Comparison of ENCODE assay signal across 11 cellular contexts in the genomic region with DNA sequence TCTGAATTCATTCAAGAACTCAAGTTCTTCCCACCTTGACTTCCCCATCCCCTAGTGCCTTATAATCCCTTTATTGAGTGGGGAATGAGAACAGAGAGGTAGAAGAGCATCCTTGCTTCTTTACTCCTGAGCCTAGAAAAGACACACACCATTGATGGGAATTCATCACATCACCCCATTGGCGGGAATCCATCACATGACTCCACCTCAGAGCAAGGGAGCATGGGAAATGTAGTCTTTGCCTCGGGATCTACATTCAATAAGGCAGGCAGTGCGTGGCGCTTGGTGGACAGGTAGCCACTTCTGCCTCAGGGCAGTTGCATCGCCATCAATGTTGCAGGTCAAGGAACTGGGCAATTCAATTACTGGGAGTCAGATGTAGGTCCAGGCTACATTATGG. TPM values are rescaled to one million over a fixed set of nuclear protein-coding genes. Genes with fewer than 3 reads are reported as not detected.
DNase-seq lines count a peak whose midpoint lies in the region; ATAC-seq and TF ChIP-seq lines count a peak whose summit lies in the region.
"Had no signal": no experiment of that assay in that cellular context is flagged by ENCODE, and none has a peak within 500 bp of the region (broad histone marks: within the 10 kb centered on the region; RNA-seq: fewer than 3 reads in every experiment).

No MANE protein-coding gene starts in this region.

- ATAC-seq in HG02885 (IDR thresholded peaks at IDR 0.05; ENCODE audit: poor library complexity, unreplicated experiment) (peak; percentile 59), WTC11 (peak; percentile 79), HG03565 (IDR thresholded peaks at IDR 0.05; ENCODE audit: unreplicated experiment) (no peak)
- ATAC-seq: activated CD4-positive, CD25-positive, alpha-beta regulatory T cell treated with anti-CD3 and anti-CD28 coated beads, Interleukin-2, amount 50 U/mL, for 24 hours; activated T-helper 17 cell treated with anti-CD3 and anti-CD28 coated beads, Interleukin-2, amount 50 U/mL, for 72 hours; effector memory CD8-positive, alpha-beta T cell had no signal

- POLR2A ChIA-PET in WTC11 (lab: Charles Lee) = no interaction called here

- peaks cover 7% of the 10 kb centered on the region for H3K27me3 Mint-ChIP-seq in WTC11 (ENCODE audit: low read depth)
- H3K27me3 Mint-ChIP-seq in nephron progenitor cell (ENCODE audit: low read depth, poor library complexity) = no peaks in the 10 kb centered on the region
- H3K27me3 Mint-ChIP-seq in mesothelial cell of epicardium (ENCODE audit: low read depth) = no peaks in the 10 kb centered on the region
- H3K27me3 Mint-ChIP-seq: activated T-helper 17 cell treated with anti-CD3 and anti-CD28 coated beads, Interleukin-2, amount 50 U/mL, for 72 hours; effector memory CD8-positive, alpha-beta T cell had no signal

- peaks cover 11% of the 10 kb centered on the region for H3K4me1 Mint-ChIP-seq in WTC11
- H3K4me1 Mint-ChIP-seq in nephron progenitor cell = peaks cover 19% of the 10 kb centered on the region
- peaks cover 14% of the 10 kb centered on the region for H3K4me1 Mint-ChIP-seq in mesothelial cell of epicardium
- H3K4me1 Mint-ChIP-seq: activated T-helper 17 cell treated with anti-CD3 and anti-CD28 coated beads, Interleukin-2, amount 50 U/mL, for 72 hours had no signal

- no peak overlapping the region for H3K27ac Mint-ChIP-seq in WTC11
- H3K27ac Mint-ChIP-seq in nephron progenitor cell = no peak overlapping the region
- no peak overlapping the region for H3K27ac Mint-ChIP-seq in mesothelial cell of epicardium
- H3K27ac Mint-ChIP-seq: activated T-helper 17 cell treated with anti-CD3 and anti-CD28 coated beads, Interleukin-2, amount 50 U/mL, for 72 hours; effector memory CD8-positive, alpha-beta T cell had no signal

- CTCF ChIA-PET in WTC11 (lab: Charles Lee) = no interaction called here

- DNase-seq in NCI-H82 (lab: John Stamatoyannopoulos, UW) (peak; percentile 53), NCI-H82 treated with DMSO at 0.1 percent for 48 hours (lab: John Stamatoyannopoulos, UW; ENCODE audit: unreplicated experiment) (no peak), WTC11 (ENCODE audit: low spot score) (peak; percentile 29), nephron progenitor cell (peak; percentile 12), mesothelial cell of epicardium (ENCODE audit: low spot score in 2 of 2, unreplicated experiment in 2 of 2) (no peak), NCI-H2196 (lab: John Stamatoyannopoulos, UW; ENCODE audit: unreplicated experiment) (no peak)
- DNase-seq: effector memory CD8-positive, alpha-beta T cell had no signal

- TF ChIP-seq CTCF in WTC11 (IDR thresholded peaks at IDR 0.05) (no peak), nephron progenitor cell (IDR thresholded peaks at IDR 0.05) (no peak), mesothelial cell of epicardium (IDR thresholded peaks at IDR 0.05; ENCODE audit: unreplicated experiment) (no peak)

- H3K9me3 Mint-ChIP-seq in WTC11 (0 out of 2 replicates have a peak, but pooled peaks cover 4% of the 10 kb centered on the region), nephron progenitor cell (peaks cover 4% of the 10 kb centered on the region), mesothelial cell of epicardium (peaks cover 7% of the 10 kb centered on the region)
- H3K9me3 Mint-ChIP-seq: activated T-helper 17 cell treated with anti-CD3 and anti-CD28 coated beads, Interleukin-2, amount 50 U/mL, for 72 hours; effector memory CD8-positive, alpha-beta T cell had no signal

- H3K4me3 Mint-ChIP-seq in WTC11 (no peak overlapping the region), nephron progenitor cell (no peak overlapping the region), mesothelial cell of epicardium (no peak overlapping the region)
- H3K4me3 Mint-ChIP-seq: activated T-helper 17 cell treated with anti-CD3 and anti-CD28 coated beads, Interleukin-2, amount 50 U/mL, for 72 hours; effector memory CD8-positive, alpha-beta T cell had no signal

- no peaks in the 10 kb centered on the region for H3K36me3 Mint-ChIP-seq in WTC11
- H3K36me3 Mint-ChIP-seq in nephron progenitor cell (ENCODE audit: low read depth) = no peaks in the 10 kb centered on the region
- H3K36me3 Mint-ChIP-seq in mesothelial cell of epicardium = no peaks in the 10 kb centered on the region

TF ChIP-seq in WTC11, 78 proteins besides CTCF, POLR2A, EP300 and RAD21:
- no peak for TF ChIP-seq FOXJ3 (CRISPR knock-in tag; IDR thresholded peaks at IDR 0.05; ENCODE audit: borderline replicate concordance)
- peak; percentile 39; the same call in 1 of the 2 replicates for TF ChIP-seq NFYB (CRISPR knock-in tag; conservative IDR thresholded peaks at IDR 0.05; ENCODE audit: low read depth)
- TF ChIP-seq IRF2 (CRISPR knock-in tag; IDR thresholded peaks at IDR 0.05; ENCODE audit: borderline replicate concordance, low read depth) = no peak
- TF ChIP-seq, protein P1, sequence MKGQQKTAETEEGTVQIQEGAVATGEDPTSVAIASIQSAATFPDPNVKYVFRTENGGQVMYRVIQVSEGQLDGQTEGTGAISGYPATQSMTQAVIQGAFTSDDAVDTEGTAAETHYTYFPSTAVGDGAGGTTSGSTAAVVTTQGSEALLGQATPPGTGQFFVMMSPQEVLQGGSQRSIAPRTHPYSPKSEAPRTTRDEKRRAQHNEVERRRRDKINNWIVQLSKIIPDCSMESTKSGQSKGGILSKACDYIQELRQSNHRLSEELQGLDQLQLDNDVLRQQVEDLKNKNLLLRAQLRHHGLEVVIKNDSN (CRISPR knock-in tag; IDR thresholded peaks at IDR 0.05) = peak; percentile 93
- TF ChIP-seq OVOL2 (CRISPR knock-in tag; IDR thresholded peaks at IDR 0.05; ENCODE audit: borderline replicate concordance) = no peak
- TF ChIP-seq, protein P2, sequence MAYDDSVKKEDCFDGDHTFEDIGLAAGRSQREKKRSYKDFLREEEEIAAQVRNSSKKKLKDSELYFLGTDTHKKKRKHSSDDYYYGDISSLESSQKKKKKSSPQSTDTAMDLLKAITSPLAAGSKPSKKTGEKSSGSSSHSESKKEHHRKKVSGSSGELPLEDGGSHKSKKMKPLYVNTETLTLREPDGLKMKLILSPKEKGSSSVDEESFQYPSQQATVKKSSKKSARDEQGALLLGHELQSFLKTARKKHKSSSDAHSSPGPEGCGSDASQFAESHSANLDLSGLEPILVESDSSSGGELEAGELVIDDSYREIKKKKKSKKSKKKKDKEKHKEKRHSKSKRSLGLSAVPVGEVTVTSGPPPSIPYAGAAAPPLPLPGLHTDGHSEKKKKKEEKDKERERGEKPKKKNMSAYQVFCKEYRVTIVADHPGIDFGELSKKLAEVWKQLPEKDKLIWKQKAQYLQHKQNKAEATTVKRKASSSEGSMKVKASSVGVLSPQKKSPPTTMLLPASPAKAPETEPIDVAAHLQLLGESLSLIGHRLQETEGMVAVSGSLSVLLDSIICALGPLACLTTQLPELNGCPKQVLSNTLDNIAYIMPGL (CRISPR knock-in tag; IDR thresholded peaks at IDR 0.05) = no peak
- TF ChIP-seq, protein P3, sequence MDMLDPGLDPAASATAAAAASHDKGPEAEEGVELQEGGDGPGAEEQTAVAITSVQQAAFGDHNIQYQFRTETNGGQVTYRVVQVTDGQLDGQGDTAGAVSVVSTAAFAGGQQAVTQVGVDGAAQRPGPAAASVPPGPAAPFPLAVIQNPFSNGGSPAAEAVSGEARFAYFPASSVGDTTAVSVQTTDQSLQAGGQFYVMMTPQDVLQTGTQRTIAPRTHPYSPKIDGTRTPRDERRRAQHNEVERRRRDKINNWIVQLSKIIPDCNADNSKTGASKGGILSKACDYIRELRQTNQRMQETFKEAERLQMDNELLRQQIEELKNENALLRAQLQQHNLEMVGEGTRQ (CRISPR knock-in tag; IDR thresholded peaks at IDR 0.05) = peak; percentile 94

RNA-seq across cellular contexts. Expression of a gene that starts 50.7 kb away (rescaled TPM):
- total RNA-seq in WTC11 (2021) (1.8 to 2.8 TPM (median 1.8 TPM) in 3 replicates), mesothelial cell of epicardium (131 to 139 TPM (median 134 TPM) in 3 replicates)
- total RNA-seq: activated T-helper 17 cell treated with anti-CD3 and anti-CD28 coated beads, Interleukin-2, amount 50 U/mL, for 72 hours had no signal

Comparison
In these comparisons a context has a peak if more than half of its experiments do, and no peak if none do; other contexts are left out.
1. DNase-seq: peak in NCI-H82 (single experiment), WTC11 (single experiment) and nephron progenitor cell (single experiment); none in NCI-H82 treated with DMSO at 0.1 percent for 48 hours (single experiment), mesothelial cell of epicardium (0 of 2) and NCI-H2196 (single experiment).
2. RNA of a gene that starts 50.7 kb away (total RNA-seq): 131 to 139 TPM in mesothelial cell of epicardium; 1.8 to 2.8 TPM in WTC11; every median in the first group is over 10 times any median in the second.